In the genomic region with DNA sequence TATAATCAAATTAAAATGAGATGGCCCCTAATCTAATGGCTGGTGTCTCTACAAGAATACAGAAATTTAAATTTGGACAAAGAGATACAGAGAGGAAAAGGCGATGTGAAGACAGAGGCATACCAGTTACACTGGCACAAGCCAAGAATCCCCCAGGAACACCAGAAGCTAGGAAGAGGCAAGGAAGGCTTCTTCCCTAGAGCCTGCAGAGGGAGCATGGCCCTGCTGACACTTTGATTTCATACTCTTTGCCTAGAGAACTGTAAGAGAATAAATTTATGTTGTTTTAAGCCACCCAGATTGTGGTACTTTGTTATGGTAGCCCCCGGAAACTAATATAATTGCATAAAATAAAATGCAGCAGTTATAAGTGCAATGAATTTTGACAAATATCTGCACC, we compare ENCODE assay signal across 1 cellular context.
TF ChIP-seq lines count a peak whose summit lies in the region.

No MANE protein-coding gene starts in this region.

TF ChIP-seq in WTC11, 78 proteins besides CTCF, POLR2A, EP300 and RAD21 (continued from another document):
- TF ChIP-seq FOXP4 (CRISPR knock-in tag; IDR thresholded peaks at IDR 0.05) (no peak), TCF7 (CRISPR knock-in tag; IDR thresholded peaks at IDR 0.05; ENCODE audit: low read depth) (no peak), STAT6 (CRISPR knock-in tag; conservative IDR thresholded peaks at IDR 0.05; ENCODE audit: low read depth) (no peak), ZNF317 (CRISPR knock-in tag; IDR thresholded peaks at IDR 0.05; ENCODE audit: borderline replicate concordance, low read depth) (no peak), RORB (CRISPR knock-in tag; IDR thresholded peaks at IDR 0.05) (no peak), PRDM15 (CRISPR knock-in tag; IDR thresholded peaks at IDR 0.05) (no peak), ZNF121 (CRISPR knock-in tag; IDR thresholded peaks at IDR 0.05) (no peak), E2F5 (CRISPR knock-in tag; IDR thresholded peaks at IDR 0.05) (no peak), ATF2 (CRISPR knock-in tag; IDR thresholded peaks at IDR 0.05; ENCODE audit: borderline replicate concordance, low read depth) (no peak), SOX15 (CRISPR knock-in tag; IDR thresholded peaks at IDR 0.05) (no peak), ETV6 (CRISPR knock-in tag; IDR thresholded peaks at IDR 0.05) (no peak)
